In genomic region chr11:19903620-19904069, GRCh38 we compare ENCODE assay signal across 9 cellular contexts.
DNase-seq lines count a peak whose midpoint lies in the region; ATAC-seq and TF ChIP-seq lines count a peak whose summit lies in the region.
"Had no signal": no experiment of that assay in that cellular context is flagged by ENCODE, and none has a peak within 500 bp of the region (broad histone marks: within the 10 kb centered on the region; RNA-seq: fewer than 3 reads in every experiment).

No MANE protein-coding gene starts in this region.

- ATAC-seq in GM18868 (IDR thresholded peaks at IDR 0.05; ENCODE audit: unreplicated experiment) (peak; percentile 38), HG03565 (IDR thresholded peaks at IDR 0.05; ENCODE audit: unreplicated experiment) (no peak)

- H3K4me3 ChIP-seq in brain microvascular endothelial cell (ENCODE audit: low read depth, low read length), result no peak overlapping the region

- peak; percentile 78 for DNase-seq in AG20443 (ENCODE audit: low spot score)
- peak; percentile 69 for DNase-seq in NCI-H1105 (lab: John Stamatoyannopoulos, UW)
- DNase-seq in SW480 (ENCODE audit: low spot score), result peak; percentile 49
- DNase-seq in brain microvascular endothelial cell, result peak; percentile 84
- DNase-seq in islet precursor cell, result peak; percentile 86
- peak; percentile 41 for DNase-seq in stimulated activated CD4-positive, alpha-beta T cell treated with anti-CD3 and anti-CD28 coated beads, Interleukin-1b, Interleukin-23, amount 100 ng/mL, for 48 hours
- DNase-seq: naive B cell had no signal

- H3K27me3 ChIP-seq in brain microvascular endothelial cell (replicated peaks), result no peaks in the 10 kb centered on the region

- H3K36me3 ChIP-seq in brain microvascular endothelial cell (replicated peaks), result no peaks in the 10 kb centered on the region

- in situ Hi-C loops in brain microvascular endothelial cell (cut with HindIII; ENCODE audit: low pct_ligation_motif_present, low sequenced_read_pairs), result no loop called here

- no peak overlapping the region for H3K27ac ChIP-seq in brain microvascular endothelial cell

- TF ChIP-seq CTCF in brain microvascular endothelial cell (IDR thresholded peaks at IDR 0.05; ENCODE audit: low read depth, low read length, missing control alignments), result peak; percentile 87
